Comparison of ENCODE assay signal across 1 cellular context in the genomic region with DNA sequence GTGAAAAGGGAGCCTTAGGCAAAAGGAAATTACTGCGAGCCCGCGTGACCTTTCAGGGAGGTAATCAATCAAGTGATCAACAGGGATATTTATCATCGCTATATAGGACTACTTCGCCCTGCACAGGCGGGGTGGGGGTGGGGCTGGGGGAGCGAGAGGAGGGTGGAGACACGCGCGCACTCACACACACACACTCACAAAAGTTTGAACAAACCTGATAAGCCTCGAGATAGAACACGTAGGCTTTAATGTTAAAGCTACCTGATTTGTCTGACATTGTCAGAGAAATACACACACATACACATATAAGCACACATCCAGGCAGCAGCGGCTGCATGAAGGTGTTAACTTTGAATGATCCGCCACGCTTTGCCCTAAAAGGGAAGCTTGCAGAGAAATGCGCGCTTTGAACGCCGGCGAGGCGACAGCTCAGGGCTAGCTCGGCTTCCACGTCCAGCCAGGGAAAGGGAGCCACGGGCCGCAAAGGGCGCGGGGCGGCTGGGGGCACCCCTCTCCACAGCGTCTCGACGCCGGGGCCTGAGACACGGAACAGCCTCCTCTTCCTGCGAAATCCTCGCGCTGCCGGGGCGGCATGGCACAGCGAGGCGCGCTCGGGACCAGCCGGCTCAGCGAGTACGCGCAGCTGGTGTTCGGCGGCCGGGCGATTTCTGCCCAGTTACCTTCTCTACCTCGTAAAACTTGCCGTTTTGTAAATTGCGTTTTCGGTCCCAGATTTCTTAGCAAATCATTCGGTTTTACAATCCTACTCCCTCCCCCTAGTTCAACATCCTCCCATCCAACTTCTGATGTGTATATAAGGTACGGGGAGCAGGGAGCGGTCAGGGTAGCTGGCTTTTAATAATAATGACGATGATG.
TF ChIP-seq lines count a peak whose summit lies in the region.

No MANE protein-coding gene starts in this region.

TF ChIP-seq in K562, 482 proteins besides CTCF, POLR2A, EP300 and RAD21 (continued from another document):
- TF ChIP-seq SFPQ (IDR thresholded peaks at IDR 0.05; ENCODE audit: low read depth, low read length) (no peak), SIN3A (IDR thresholded peaks at IDR 0.05; ENCODE audit: borderline replicate concordance in 2 of 2, control insufficient read depth in 1 of 2, low read depth in 2 of 2, low read length in 2 of 2) (no peak), GTF2A2 (tag; IDR thresholded peaks at IDR 0.05) (no peak), RBFOX2 (IDR thresholded peaks at IDR 0.05; ENCODE audit: low read depth, low read length) (no peak), YBX1 (IDR thresholded peaks at IDR 0.05) (no peak), MGA (IDR thresholded peaks at IDR 0.05) (0 out of 2 replicates have a peak, but pooled peaks have one; percentile 26), MAX (CRISPR knock-in tag; IDR thresholded peaks at IDR 0.05) (peak; percentile 1; the same call in 1 of the 2 replicates), TSC22D4 (tag; IDR thresholded peaks at IDR 0.05) (no peak), CREBBP (IDR thresholded peaks at IDR 0.05; ENCODE audit: low read depth, low read length) (no peak), L3MBTL2 (IDR thresholded peaks at IDR 0.05) (peak; percentile 26; the same call in 1 of the 2 replicates), SUPT5H (IDR thresholded peaks at IDR 0.05) (no peak), ZNF589 (CRISPR knock-in tag; IDR thresholded peaks at IDR 0.05; ENCODE audit: low read depth) (no peak), ZNF12 (CRISPR knock-in tag; IDR thresholded peaks at IDR 0.05) (no peak), SP2 (IDR thresholded peaks at IDR 0.05; ENCODE audit: extremely low read depth, low read depth, low read length, poor library complexity, severe bottlenecking) (no peak)
- TF ChIP-seq, protein P1, sequence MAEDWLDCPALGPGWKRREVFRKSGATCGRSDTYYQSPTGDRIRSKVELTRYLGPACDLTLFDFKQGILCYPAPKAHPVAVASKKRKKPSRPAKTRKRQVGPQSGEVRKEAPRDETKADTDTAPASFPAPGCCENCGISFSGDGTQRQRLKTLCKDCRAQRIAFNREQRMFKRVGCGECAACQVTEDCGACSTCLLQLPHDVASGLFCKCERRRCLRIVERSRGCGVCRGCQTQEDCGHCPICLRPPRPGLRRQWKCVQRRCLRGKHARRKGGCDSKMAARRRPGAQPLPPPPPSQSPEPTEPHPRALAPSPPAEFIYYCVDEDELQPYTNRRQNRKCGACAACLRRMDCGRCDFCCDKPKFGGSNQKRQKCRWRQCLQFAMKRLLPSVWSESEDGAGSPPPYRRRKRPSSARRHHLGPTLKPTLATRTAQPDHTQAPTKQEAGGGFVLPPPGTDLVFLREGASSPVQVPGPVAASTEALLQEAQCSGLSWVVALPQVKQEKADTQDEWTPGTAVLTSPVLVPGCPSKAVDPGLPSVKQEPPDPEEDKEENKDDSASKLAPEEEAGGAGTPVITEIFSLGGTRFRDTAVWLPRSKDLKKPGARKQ (CRISPR knock-in tag; IDR thresholded peaks at IDR 0.05), result 0 out of 2 replicates have a peak, but pooled peaks have one; percentile 57
